In genomic region chr9:78001946-78002731, GRCh38 we compare ENCODE assay signal across 18 cellular contexts. TPM values are rescaled to one million over a fixed set of nuclear protein-coding genes. Genes with fewer than 3 reads are reported as not detected.
DNase-seq lines count a peak whose midpoint lies in the region; ATAC-seq and TF ChIP-seq lines count a peak whose summit lies in the region.
"Had no signal": no experiment of that assay in that cellular context is flagged by ENCODE, and none has a peak within 500 bp of the region (broad histone marks: within the 10 kb centered on the region; RNA-seq: fewer than 3 reads in every experiment).

No MANE protein-coding gene starts in this region.

- peak overlapping the region; percentile 16 for H3K4me2 ChIP-seq in fibroblast of lung (ENCODE audit: extremely low read depth, insufficient read depth, low read length)

- H3K4me1 ChIP-seq in fibroblast of lung (ENCODE audit: control insufficient read depth, extremely low read depth, insufficient read depth, low read length) = peaks cover 15% of the 10 kb centered on the region
- no peaks in the 10 kb centered on the region for H3K4me1 ChIP-seq in breast epithelium

- ATAC-seq in T-helper 17 cell (peak; percentile 68), GM18511 (IDR thresholded peaks at IDR 0.05; ENCODE audit: unreplicated experiment) (no peak)
- ATAC-seq: activated T-cell treated with anti-CD3 and anti-CD28 coated beads, Interleukin-2, amount 50 U/mL, for 4 hours; gastroesophageal sphincter; HCT116; Panc1 had no signal

- no peak for TF ChIP-seq CTCF in fibroblast of lung (conservative IDR thresholded peaks at IDR 0.05 in 1 of 2, IDR thresholded peaks at IDR 0.05 in 1 of 2; ENCODE audit: low read depth in 1 of 2, low read length in 2 of 2)
- TF ChIP-seq CTCF in breast epithelium (IDR thresholded peaks at IDR 0.05) = no peak

- no peak overlapping the region for H3K4me3 Mint-ChIP-seq in T-helper 17 cell
- H3K4me3 Mint-ChIP-seq: activated T-cell treated with anti-CD3 and anti-CD28 coated beads, Interleukin-2, amount 50 U/mL, for 4 hours; T-helper 1 cell treated with Interleukin-12 subunit alpha and Interleukin-12 subunit beta and Interleukin-4 antibody, amounts not matched to agents 30 μg/mL and 1 μg/mL, for 36 hours had no signal

- H3K36me3 Mint-ChIP-seq in T-helper 17 cell (ENCODE audit: low read depth) = peaks cover 4% of the 10 kb centered on the region

- H3K4me1 Mint-ChIP-seq in T-helper 17 cell = peaks cover 50% of the 10 kb centered on the region

- H3K36me3 ChIP-seq in fibroblast of lung (ENCODE audit: control insufficient read depth, insufficient read depth, low read length) = no peaks in the 10 kb centered on the region
- H3K36me3 ChIP-seq in breast epithelium = no peaks in the 10 kb centered on the region
- H3K36me3 ChIP-seq: gastroesophageal sphincter, ovary had no signal

- H3K9ac ChIP-seq in fibroblast of lung (ENCODE audit: insufficient read depth, low read length) = no peak overlapping the region

- no peaks in the 10 kb centered on the region for H3K27me3 Mint-ChIP-seq in T-helper 17 cell

- peaks cover 44% of the 10 kb centered on the region for H3K79me2 ChIP-seq in fibroblast of lung (ENCODE audit: control insufficient read depth, insufficient read depth, low read length)

- H3K27me3 ChIP-seq in fibroblast of lung (ENCODE audit: control insufficient read depth, insufficient read depth, low read length) (no peaks in the 10 kb centered on the region), breast epithelium (no peaks in the 10 kb centered on the region)
- H3K27me3 ChIP-seq: gastroesophageal sphincter, ovary had no signal

- H3K9me3 ChIP-seq in T-helper 17 cell (ENCODE audit: control insufficient read depth, low read length, poor library complexity, severe bottlenecking) = no peaks in the 10 kb centered on the region
- H3K9me3 ChIP-seq in fibroblast of lung (ENCODE audit: control insufficient read depth, insufficient read depth, low read depth, low read length) = no peaks in the 10 kb centered on the region
- H3K9me3 ChIP-seq in breast epithelium = no peaks in the 10 kb centered on the region
- H3K9me3 ChIP-seq: gastroesophageal sphincter, ovary had no signal

- DNase-seq in A172 (ENCODE audit: low spot score) (peak; percentile 26), GM03348 (ENCODE audit: low spot score) (peak; percentile 41), T-helper 17 cell (no peak), fibroblast of lung (ENCODE audit: low read depth in 2 of 2) (peak in 1 of 2 donors; percentile 68), substantia nigra (lab: John Stamatoyannopoulos, UW) (no peak), ecto neural progenitor cell (ENCODE audit: low spot score) (no peak), breast epithelium (ENCODE audit: low spot score in 2 of 2) (no peak)
- DNase-seq: activated CD4-positive, alpha-beta T cell treated with anti-CD3 and anti-CD28 coated beads for 48 hours; activated T-cell treated with anti-CD3 and anti-CD28 coated beads, Interleukin-2, amount 50 U/mL, for 4 hours; DMS153; Kasumi-1; NCI-H1694 treated with DMSO at 0.1 percent for 48 hours; ovary had no signal

- H4K20me1 ChIP-seq in fibroblast of lung (ENCODE audit: control insufficient read depth, extremely low read depth, insufficient read depth, low read length) = no peaks in the 10 kb centered on the region

- H3K4me3 ChIP-seq in fibroblast of lung (replicated peaks in 1 of 4; ENCODE audit: control extremely low read depth in 1 of 4, insufficient read depth in 1 of 4, low read depth in 3 of 4, low read length in 4 of 4) (no peak overlapping the region), breast epithelium (no peak overlapping the region)
- H3K4me3 ChIP-seq: gastroesophageal sphincter, ovary had no signal

- intact Hi-C loops in breast epithelium (cut with DNase I; ENCODE audit: low total_unique reads) = no loop called here

- no peak for TF ChIP-seq POLR2A in breast epithelium (IDR thresholded peaks at IDR 0.05)

- no peak overlapping the region for H2AFZ ChIP-seq in fibroblast of lung (ENCODE audit: low read length)

- peak overlapping the region; percentile 88 for H3K27ac Mint-ChIP-seq in T-helper 17 cell
- H3K27ac Mint-ChIP-seq: T-helper 1 cell treated with Interleukin-12 subunit alpha and Interleukin-12 subunit beta and Interleukin-4 antibody, amounts not matched to agents 30 μg/mL and 1 μg/mL, for 36 hours had no signal

- H3K27ac ChIP-seq in fibroblast of lung (ENCODE audit: insufficient read depth, low read length) = peak overlapping the region; percentile 16
- H3K27ac ChIP-seq in substantia nigra (ENCODE audit: low read depth, low read length, poor library complexity, severe bottlenecking) = no peak overlapping the region
- no peak overlapping the region for H3K27ac ChIP-seq in breast epithelium
- H3K27ac ChIP-seq: gastroesophageal sphincter had no signal

RNA-seq across cellular contexts. Expression of gene GNAQ, which starts 29.5 kb away (rescaled TPM):
- 38.4 and 42.0 TPM in 2 replicates for total RNA-seq in A172 (2014; rRNA removed; shearing (Covaris generic))
- total RNA-seq in T-helper 17 cell = 10 to 100 TPM; 57.1 to 68.1 TPM
- 25.9 and 30.4 TPM in 2 replicates for total RNA-seq in fibroblast of lung
- 63.8 and 74.3 TPM in 2 replicates for polyA plus RNA-seq in fibroblast of lung
- polyA plus RNA-seq in fibroblast of lung (2012) = 23.8 and 28.1 TPM in 2 replicates
- polyA minus RNA-seq in fibroblast of lung (ENCODE audit: low replicate concordance) = 11.5 and 15.3 TPM in 2 replicates
- total RNA-seq in breast epithelium = 10 to 100 TPM; 39.0 to 49.3 (median 47.2) TPM

Comparison
In these comparisons a context has a peak if more than half of its experiments do, and no peak if none do; other contexts are left out.
1. DNase-seq: peak in A172 (single experiment) and GM03348 (single experiment); none in T-helper 17 cell (0 of 3), substantia nigra (0 of 49), ecto neural progenitor cell (single experiment) and breast epithelium (0 of 2).